27 cellular contexts compared by ENCODE assay signal in genomic region chr9:116055536-116055935, GRCh38.
"Had no signal": no experiment of that assay in that cellular context is flagged by ENCODE, and none has a peak within 500 bp of the region (broad histone marks: within the 10 kb centered on the region; RNA-seq: fewer than 3 reads in every experiment).

No MANE protein-coding gene starts in this region.

- ATAC-seq: activated CD4-positive, CD25-positive, alpha-beta regulatory T cell treated with anti-CD3 and anti-CD28 coated beads, Interleukin-2, amount 50 U/mL, for 24 hours; activated naive CD8-positive, alpha-beta T cell treated with anti-CD3 and anti-CD28 coated beads, Interleukin-2, amount 50 U/mL, for 24 hours; effector memory CD8-positive, alpha-beta T cell; gastroesophageal sphincter; left cardiac atrium; stimulated activated naive CD8-positive, alpha-beta T cell treated with anti-CD3 and anti-CD28 coated beads, Interleukin-15, Interleukin-2, amounts not matched to agents 100 U/mL and 50 U/mL, for 24 hours had no signal

- FAIRE-seq: endothelial cell of umbilical vein, islet of Langerhans had no signal

- DNase-seq: activated CD4-positive, alpha-beta memory T cell treated with anti-CD3 and anti-CD28 coated beads, Interleukin-2, amount 10 ng/mL, durations not matched to agents 7 days and 5 days; activated CD4-positive, alpha-beta T cell treated with anti-CD3 and anti-CD28 coated beads, Interleukin-2, amount 10 ng/mL, durations not matched to agents 24 days and 14 days; activated gamma-delta T cell; activated naive CD4-positive, alpha-beta T cell treated with anti-CD3 and anti-CD28 coated beads, Interleukin-2, amount 50 U/mL, for 16 hours; activated naive CD8-positive, alpha-beta T cell treated with anti-CD3 and anti-CD28 coated beads, Interleukin-2, amount 50 U/mL, for 24 hours; anterior cingulate cortex; central memory CD4-positive, alpha-beta T cell; colonic mucosa; dorsolateral prefrontal cortex; effector memory CD8-positive, alpha-beta T cell; head of caudate nucleus; hypothalamus; left cardiac atrium; ovary; stimulated activated CD4-positive, alpha-beta T cell treated with anti-CD3 and anti-CD28 coated beads, Interleukin-4, amount 100 ng/mL, for 4 hours; stimulated activated naive CD8-positive, alpha-beta T cell treated with anti-CD3 and anti-CD28 coated beads, Interleukin-15, Interleukin-2, amounts not matched to agents 100 U/mL and 50 U/mL, for 24 hours; substantia nigra; tibial artery had no signal

- H3K9me3 ChIP-seq: colonic mucosa, esophagus muscularis mucosa, gastroesophageal sphincter, neutrophil, ovary, prostate gland, right atrium auricular region, tibial artery had no signal

- H3K4me1 ChIP-seq: colonic mucosa, esophagus muscularis mucosa, gastroesophageal sphincter, prostate gland, right atrium auricular region, tibial artery had no signal

- H3K36me3 ChIP-seq: colonic mucosa, esophagus muscularis mucosa, gastroesophageal sphincter, neutrophil, ovary, prostate gland, right atrium auricular region, tibial artery had no signal

- H3K27me3 ChIP-seq: colonic mucosa, esophagus muscularis mucosa, gastroesophageal sphincter, neutrophil, ovary, right atrium auricular region, tibial artery had no signal

- H3K4me3 ChIP-seq: colonic mucosa, dorsolateral prefrontal cortex, esophagus muscularis mucosa, gastroesophageal sphincter, ovary, prostate gland, right atrium auricular region, tibial artery had no signal

- H3K27ac ChIP-seq: colonic mucosa, dorsolateral prefrontal cortex, esophagus muscularis mucosa, gastroesophageal sphincter, neutrophil, ovary, prostate gland, right atrium auricular region, tibial artery, VCaP had no signal
